ENCODE assay signal across 26 cellular contexts in the genomic region with DNA sequence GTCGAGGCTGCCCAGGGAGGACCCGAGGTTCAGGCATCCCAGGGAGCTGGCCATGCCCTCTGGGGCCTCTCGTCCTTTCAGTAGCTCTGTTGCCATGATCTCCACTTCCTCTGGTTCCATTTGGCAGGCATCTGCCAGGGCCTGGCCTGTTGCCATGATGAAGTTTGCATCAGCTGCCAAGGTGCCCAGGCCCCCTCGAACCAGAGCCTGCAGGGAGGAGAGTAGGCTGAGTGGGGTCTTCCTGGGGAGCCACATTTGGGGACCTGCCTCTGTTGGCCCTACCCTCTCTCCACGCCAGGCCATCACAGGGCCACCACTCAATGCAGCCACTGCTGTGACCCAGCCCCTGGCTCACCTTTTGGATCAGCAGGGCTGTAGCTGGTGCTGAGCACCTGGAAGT.
"Had no signal": no experiment of that assay in that cellular context is flagged by ENCODE, and none has a peak within 500 bp of the region (broad histone marks: within the 10 kb centered on the region; RNA-seq: fewer than 3 reads in every experiment).

No MANE protein-coding gene starts in this region.

- ATAC-seq: natural killer cell treated with Interleukin-12 subunit alpha and Interleukin-12 subunit beta and Interleukin-15 and Interleukin-18, amount 100 ng/mL, for 72 hours; pancreas; right cardiac atrium; sciatic nerve; stimulated activated naive B cell treated with anti-CD40 and anti-IgM and Interleukin-4, amounts not matched to agents 10 μg/mL and 1 μg/mL and 100 μg/mL, for 72 hours; stimulated activated naive CD8-positive, alpha-beta T cell treated with anti-CD3 and anti-CD28 coated beads, Interleukin-15, Interleukin-2, amounts not matched to agents 100 U/mL and 50 U/mL, for 24 hours had no signal

- H3K4me1 ChIP-seq: pancreas, prostate gland, vagina had no signal

- H3K27me3 ChIP-seq: stomach, testis, thyroid gland, transverse colon, upper lobe of left lung, vagina had no signal

- H3K27me3 Mint-ChIP-seq: natural killer cell treated with Interleukin-12 subunit alpha and Interleukin-12 subunit beta and Interleukin-15 and Interleukin-18, amount 100 ng/mL, for 72 hours had no signal

- DNase-seq: islet precursor cell; left ventricle myocardium inferior; mesendoderm; naive B cell; nucleus accumbens; retina; right cardiac atrium; stimulated activated CD4-positive, alpha-beta T cell treated with anti-CD3 and anti-CD28 coated beads, Interleukin-12 subunit alpha, Interleukin-12 subunit beta, amount 100 ng/mL, for 4 hours; stimulated activated CD4-positive, alpha-beta T cell treated with anti-CD3 and anti-CD28 coated beads, Interleukin-15, amount 100 ng/mL, for 24 hours; stimulated activated CD4-positive, alpha-beta T cell treated with anti-CD3 and anti-CD28 coated beads, Interleukin-2, amount 100 ng/mL, for 24 hours; stimulated activated CD4-positive, alpha-beta T cell treated with anti-CD3 and anti-CD28 coated beads, Interleukin-4, amount 100 ng/mL, for 1 hour; stimulated activated naive B cell treated with anti-CD40 and anti-IgM and Interleukin-4, amounts not matched to agents 10 μg/mL and 1 μg/mL and 100 μg/mL, for 72 hours; stimulated activated naive CD8-positive, alpha-beta T cell treated with anti-CD3 and anti-CD28 coated beads, Interleukin-15, Interleukin-2, amounts not matched to agents 100 U/mL and 50 U/mL, for 24 hours; stomach; testis; thyroid gland; transverse colon; upper lobe of left lung had no signal

- H3K4me3 Mint-ChIP-seq: mesothelial cell of epicardium; naive B cell; natural killer cell treated with Interleukin-12 subunit alpha and Interleukin-12 subunit beta and Interleukin-15 and Interleukin-18, amount 100 ng/mL, for 72 hours; stimulated activated naive B cell treated with anti-CD40 and anti-IgM and Interleukin-4, amounts not matched to agents 10 μg/mL and 1 μg/mL and 100 μg/mL, for 72 hours had no signal

- H3K27ac Mint-ChIP-seq: mesothelial cell of epicardium; naive B cell; natural killer cell treated with Interleukin-12 subunit alpha and Interleukin-12 subunit beta and Interleukin-15 and Interleukin-18, amount 100 ng/mL, for 72 hours; stimulated activated naive B cell treated with anti-CD40 and anti-IgM and Interleukin-4, amounts not matched to agents 10 μg/mL and 1 μg/mL and 100 μg/mL, for 72 hours had no signal

- H3K36me3 Mint-ChIP-seq: mesothelial cell of epicardium; naive B cell; natural killer cell treated with Interleukin-12 subunit alpha and Interleukin-12 subunit beta and Interleukin-15 and Interleukin-18, amount 100 ng/mL, for 72 hours; stimulated activated naive B cell treated with anti-CD40 and anti-IgM and Interleukin-4, amounts not matched to agents 10 μg/mL and 1 μg/mL and 100 μg/mL, for 72 hours had no signal

- H3K36me3 ChIP-seq: left ventricle myocardium inferior, pancreas, prostate gland, stomach, thyroid gland, transverse colon, upper lobe of left lung, vagina had no signal

- H3K9me3 ChIP-seq: left ventricle myocardium inferior, pancreas, prostate gland, stomach, testis, thyroid gland, transverse colon, upper lobe of left lung, vagina had no signal

- FAIRE-seq: pancreas had no signal

- H3K4me3 ChIP-seq: left ventricle myocardium inferior, lung, pancreas, prostate gland, skin epidermis, stomach, testis, thyroid gland, transverse colon, upper lobe of left lung, vagina had no signal

- H3K27ac ChIP-seq: left ventricle myocardium inferior, pancreas, prostate gland, skin epidermis, stomach, testis, thyroid gland, transverse colon, upper lobe of left lung, vagina had no signal

- H3K9me3 Mint-ChIP-seq: mesothelial cell of epicardium; naive B cell; natural killer cell treated with Interleukin-12 subunit alpha and Interleukin-12 subunit beta and Interleukin-15 and Interleukin-18, amount 100 ng/mL, for 72 hours; stimulated activated naive B cell treated with anti-CD40 and anti-IgM and Interleukin-4, amounts not matched to agents 10 μg/mL and 1 μg/mL and 100 μg/mL, for 72 hours had no signal
